Comparison of ENCODE assay signal across 12 cellular contexts in genomic region chr2:205197468-205198129, GRCh38.
DNase-seq lines count a peak whose midpoint lies in the region; ATAC-seq and TF ChIP-seq lines count a peak whose summit lies in the region.
"Had no signal": no experiment of that assay in that cellular context is flagged by ENCODE, and none has a peak within 500 bp of the region (broad histone marks: within the 10 kb centered on the region; RNA-seq: fewer than 3 reads in every experiment).

No MANE protein-coding gene starts in this region.

- in situ Hi-C loops in GM13976 (cut with MboI; ENCODE audit: low sequenced_read_pairs, unreplicated experiment): no loop called here

- H3K27me3 Mint-ChIP-seq in stimulated activated naive CD8-positive, alpha-beta T cell treated with anti-CD3 and anti-CD28 coated beads, Interleukin-15, amount 100 ng/mL, for 72 hours: no peaks in the 10 kb centered on the region

- no peak overlapping the region for H3K4me3 ChIP-seq in fibroblast of pulmonary artery (replicated peaks; ENCODE audit: low read depth, low read length)
- H3K4me3 ChIP-seq: ascending aorta, PC-9, tibial nerve had no signal

- DNase-seq in stimulated activated CD4-positive, alpha-beta T cell treated with anti-CD3 and anti-CD28 coated beads, Interleukin-2, amount 100 ng/mL, for 4 hours (ENCODE audit: low read depth): peak; percentile 5
- no peak for DNase-seq in stimulated activated CD4-positive, alpha-beta T cell treated with anti-CD3 and anti-CD28 coated beads, Interleukin-12 subunit alpha, Interleukin-12 subunit beta, amount 100 ng/mL, for 4 hours
- peak; percentile 76 for DNase-seq in NCI-H446 treated with DMSO at 0.1 percent for 48 hours (lab: John Stamatoyannopoulos, UW)
- peak; percentile 44 for DNase-seq in fibroblast of pulmonary artery (ENCODE audit: low read depth)
- peak; percentile 8 to 11 for DNase-seq in stimulated activated naive CD8-positive, alpha-beta T cell treated with anti-CD3 and anti-CD28 coated beads, Interleukin-15, amount 100 ng/mL, for 72 hours
- no peak for DNase-seq in GM13976 (ENCODE audit: low spot score)
- DNase-seq in pons (ENCODE audit: low spot score): no peak
- DNase-seq: NCI-H2081, PC-9 had no signal

- H3K4me1 Mint-ChIP-seq in stimulated activated naive CD8-positive, alpha-beta T cell treated with anti-CD3 and anti-CD28 coated beads, Interleukin-15, amount 100 ng/mL, for 72 hours: peaks cover 8% of the 10 kb centered on the region

- H3K4me3 Mint-ChIP-seq in stimulated activated naive CD8-positive, alpha-beta T cell treated with anti-CD3 and anti-CD28 coated beads, Interleukin-15, amount 100 ng/mL, for 72 hours: no peak overlapping the region

- H3K9me3 Mint-ChIP-seq in stimulated activated naive CD8-positive, alpha-beta T cell treated with anti-CD3 and anti-CD28 coated beads, Interleukin-15, amount 100 ng/mL, for 72 hours: no peaks in the 10 kb centered on the region

- peak; percentile 49 for ATAC-seq in stimulated activated naive CD8-positive, alpha-beta T cell treated with anti-CD3 and anti-CD28 coated beads, Interleukin-15, amount 100 ng/mL, for 72 hours
- no peak for ATAC-seq in HG03439 (IDR thresholded peaks at IDR 0.05; ENCODE audit: unreplicated experiment)

- TF ChIP-seq CTCF in fibroblast of pulmonary artery (IDR thresholded peaks at IDR 0.05; ENCODE audit: low read length, missing control alignments) (no peak), GM13976 (IDR thresholded peaks at IDR 0.05; ENCODE audit: borderline replicate concordance, control extremely low read depth, extremely low read depth, insufficient read depth, missing control alignments) (no peak)

- no peak overlapping the region for H3K27ac Mint-ChIP-seq in stimulated activated naive CD8-positive, alpha-beta T cell treated with anti-CD3 and anti-CD28 coated beads, Interleukin-15, amount 100 ng/mL, for 72 hours

Comparison
In these comparisons a context has a peak if more than half of its experiments do, and no peak if none do; other contexts are left out.
1. DNase-seq: peak in stimulated activated CD4-positive, alpha-beta T cell treated with anti-CD3 and anti-CD28 coated beads, Interleukin-2, amount 100 ng/mL, for 4 hours (single experiment), NCI-H446 treated with DMSO at 0.1 percent for 48 hours (single experiment), fibroblast of pulmonary artery (single experiment) and stimulated activated naive CD8-positive, alpha-beta T cell treated with anti-CD3 and anti-CD28 coated beads, Interleukin-15, amount 100 ng/mL, for 72 hours (2 of 2); none in stimulated activated CD4-positive, alpha-beta T cell treated with anti-CD3 and anti-CD28 coated beads, Interleukin-12 subunit alpha, Interleukin-12 subunit beta, amount 100 ng/mL, for 4 hours (single experiment), GM13976 (single experiment) and pons (single experiment).